Comparison of ENCODE assay signal across 1 cellular context in genomic region chr5:135473956-135474670, GRCh38.
TF ChIP-seq lines count a peak whose summit lies in the region.

No MANE protein-coding gene starts in this region.

TF ChIP-seq in HCT116, 20 proteins besides CTCF, POLR2A, EP300 and RAD21:
- no peak for TF ChIP-seq SP1 (IDR thresholded peaks at IDR 0.05; ENCODE audit: low read depth)
- TF ChIP-seq EGR1 (IDR thresholded peaks at IDR 0.05; ENCODE audit: low read depth): no peak
- TF ChIP-seq CBX3 (IDR thresholded peaks at IDR 0.05; ENCODE audit: low read depth): no peak
- TF ChIP-seq ZFX (IDR thresholded peaks at IDR 0.05): no peak
- no peak for TF ChIP-seq FOSL1 (IDR thresholded peaks at IDR 0.05; ENCODE audit: low read depth)
- TF ChIP-seq JUND (IDR thresholded peaks at IDR 0.05): no peak
- TF ChIP-seq ZBTB33 (IDR thresholded peaks at IDR 0.05; ENCODE audit: extremely low read depth, insufficient replicate concordance, low read length): no peak
- TF ChIP-seq TCF7L2 (IDR thresholded peaks at IDR 0.05; ENCODE audit: borderline replicate concordance, extremely low read depth, insufficient read depth, insufficient read length): no peak
- TF ChIP-seq ELF1 (IDR thresholded peaks at IDR 0.05; ENCODE audit: borderline replicate concordance, low read depth): no peak
- TF ChIP-seq POLR2AphosphoS5 (IDR thresholded peaks at IDR 0.05; ENCODE audit: low read depth, low read length): no peak
- no peak for TF ChIP-seq SIN3A (IDR thresholded peaks at IDR 0.05; ENCODE audit: low read depth)
- no peak for TF ChIP-seq MAX (IDR thresholded peaks at IDR 0.05)
- TF ChIP-seq, protein P1, sequence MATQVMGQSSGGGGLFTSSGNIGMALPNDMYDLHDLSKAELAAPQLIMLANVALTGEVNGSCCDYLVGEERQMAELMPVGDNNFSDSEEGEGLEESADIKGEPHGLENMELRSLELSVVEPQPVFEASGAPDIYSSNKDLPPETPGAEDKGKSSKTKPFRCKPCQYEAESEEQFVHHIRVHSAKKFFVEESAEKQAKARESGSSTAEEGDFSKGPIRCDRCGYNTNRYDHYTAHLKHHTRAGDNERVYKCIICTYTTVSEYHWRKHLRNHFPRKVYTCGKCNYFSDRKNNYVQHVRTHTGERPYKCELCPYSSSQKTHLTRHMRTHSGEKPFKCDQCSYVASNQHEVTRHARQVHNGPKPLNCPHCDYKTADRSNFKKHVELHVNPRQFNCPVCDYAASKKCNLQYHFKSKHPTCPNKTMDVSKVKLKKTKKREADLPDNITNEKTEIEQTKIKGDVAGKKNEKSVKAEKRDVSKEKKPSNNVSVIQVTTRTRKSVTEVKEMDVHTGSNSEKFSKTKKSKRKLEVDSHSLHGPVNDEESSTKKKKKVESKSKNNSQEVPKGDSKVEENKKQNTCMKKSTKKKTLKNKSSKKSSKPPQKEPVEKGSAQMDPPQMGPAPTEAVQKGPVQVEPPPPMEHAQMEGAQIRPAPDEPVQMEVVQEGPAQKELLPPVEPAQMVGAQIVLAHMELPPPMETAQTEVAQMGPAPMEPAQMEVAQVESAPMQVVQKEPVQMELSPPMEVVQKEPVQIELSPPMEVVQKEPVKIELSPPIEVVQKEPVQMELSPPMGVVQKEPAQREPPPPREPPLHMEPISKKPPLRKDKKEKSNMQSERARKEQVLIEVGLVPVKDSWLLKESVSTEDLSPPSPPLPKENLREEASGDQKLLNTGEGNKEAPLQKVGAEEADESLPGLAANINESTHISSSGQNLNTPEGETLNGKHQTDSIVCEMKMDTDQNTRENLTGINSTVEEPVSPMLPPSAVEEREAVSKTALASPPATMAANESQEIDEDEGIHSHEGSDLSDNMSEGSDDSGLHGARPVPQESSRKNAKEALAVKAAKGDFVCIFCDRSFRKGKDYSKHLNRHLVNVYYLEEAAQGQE (IDR thresholded peaks at IDR 0.05; ENCODE audit: low read depth): no peak
- TF ChIP-seq ATF3 (IDR thresholded peaks at IDR 0.05): no peak
- TF ChIP-seq ZNF274 (IDR thresholded peaks at IDR 0.05; ENCODE audit: low read depth, low read length): no peak
- no peak for TF ChIP-seq EZH2phosphoT487 (IDR thresholded peaks at IDR 0.05; ENCODE audit: borderline replicate concordance)
- TF ChIP-seq CEBPB (IDR thresholded peaks at IDR 0.05; ENCODE audit: low read depth): no peak
- no peak for TF ChIP-seq SRF (IDR thresholded peaks at IDR 0.05; ENCODE audit: low read depth)
- TF ChIP-seq EZH2 (IDR thresholded peaks at IDR 0.05): no peak
